ENCODE assay signal across 20 cellular contexts in the genomic region with DNA sequence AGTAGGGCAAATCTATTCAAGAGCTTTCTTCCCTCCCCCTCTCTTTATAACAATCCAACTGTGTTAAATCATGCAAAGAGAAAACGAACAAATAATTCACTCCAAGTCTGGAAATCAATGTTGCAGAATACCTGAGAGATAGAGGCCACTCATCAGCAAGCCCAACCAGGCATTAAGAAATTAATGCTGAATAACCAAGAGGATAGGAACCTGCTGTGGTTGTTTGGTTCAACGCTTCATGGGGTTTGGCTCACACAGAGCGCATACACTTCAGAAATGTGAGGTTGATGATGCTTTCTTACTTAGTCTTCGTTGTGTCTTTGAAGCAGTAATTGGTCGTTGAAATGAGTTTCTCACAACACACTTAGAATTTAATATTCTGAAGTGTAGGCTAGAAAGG.
A peak's percentile ranks its signal among the peaks of the same experiment; 100 is the strongest.
DNase-seq lines count a peak whose midpoint lies in the region; ATAC-seq and TF ChIP-seq lines count a peak whose summit lies in the region.
"Had no signal": no experiment of that assay in that cellular context is flagged by ENCODE, and none has a peak within 500 bp of the region (broad histone marks: within the 10 kb centered on the region; RNA-seq: fewer than 3 reads in every experiment).

No MANE protein-coding gene starts in this region.

- no peaks in the 10 kb centered on the region for H3K36me3 ChIP-seq in OCI-LY3 (replicated peaks; ENCODE audit: low read depth, low read length)
- H3K36me3 ChIP-seq in iPS-18a (ENCODE audit: control insufficient read depth, low read depth, low read length), result no peaks in the 10 kb centered on the region
- H3K36me3 ChIP-seq in upper lobe of right lung, result no peaks in the 10 kb centered on the region
- H3K36me3 ChIP-seq: BLaER1, SJCRH30 had no signal

- DNase-seq in HK-2 (ENCODE audit: unreplicated experiment), result peak; percentile 1
- DNase-seq in renal cortical epithelial cell (ENCODE audit: low read depth), result peak; percentile 90
- DNase-seq in stimulated activated CD4-positive, alpha-beta T cell treated with anti-CD3 and anti-CD28 coated beads, Interleukin-2, amount 100 ng/mL, for 24 hours, result no peak
- DNase-seq in upper lobe of right lung, result no peak
- no peak for DNase-seq in islet precursor cell
- DNase-seq: ACHN; CD4-positive, alpha-beta T cell; COR-L47; DMS 273 treated with DMSO at 0.1 percent for 48 hours; GOT3; Karpas-422; NCI-H1694; NCI-H2081; NCI-H524; NCI-H774; OCI-M1; SJCRH30 had no signal

- H3K27me3 ChIP-seq in OCI-LY3 (ENCODE audit: low read depth, low read length), result no peaks in the 10 kb centered on the region
- no peaks in the 10 kb centered on the region for H3K27me3 ChIP-seq in iPS-18a (ENCODE audit: control insufficient read depth, insufficient read depth, low read length)
- H3K27me3 ChIP-seq in upper lobe of right lung, result no peaks in the 10 kb centered on the region
- H3K27me3 ChIP-seq: BLaER1, SJCRH30 had no signal

- no peak overlapping the region for H3K4me3 ChIP-seq in OCI-LY3 (ENCODE audit: low read length)
- H3K4me3 ChIP-seq in iPS-18a (ENCODE audit: low read length), result peak overlapping the region; percentile 9
- H3K4me3 ChIP-seq in upper lobe of right lung, result no peak overlapping the region
- H3K4me3 ChIP-seq: BLaER1, SJCRH30 had no signal

- intact Hi-C loops in upper lobe of right lung (cut with DNase I), result no loop called here

- H3K9ac ChIP-seq in OCI-LY3 (ENCODE audit: low read length) (no peak overlapping the region), iPS-18a (ENCODE audit: low read length) (no peak overlapping the region)
- H3K9ac ChIP-seq: BLaER1 had no signal

- H3K4me2 ChIP-seq in OCI-LY3 (ENCODE audit: low read length), result no peak overlapping the region
- H3K4me2 ChIP-seq: BLaER1 had no signal

- H3K79me2 ChIP-seq in OCI-LY3 (ENCODE audit: low read length), result no peaks in the 10 kb centered on the region

- H3K9me3 ChIP-seq in OCI-LY3 (ENCODE audit: insufficient read depth, low read length), result no peaks in the 10 kb centered on the region
- H3K9me3 ChIP-seq in iPS-18a (ENCODE audit: control insufficient read depth, low read depth, low read length), result no peaks in the 10 kb centered on the region
- no peaks in the 10 kb centered on the region for H3K9me3 ChIP-seq in upper lobe of right lung
- H3K9me3 ChIP-seq: BLaER1, SJCRH30 had no signal

- no peaks in the 10 kb centered on the region for H4K20me1 ChIP-seq in OCI-LY3 (ENCODE audit: insufficient read depth, low read length)
- H4K20me1 ChIP-seq: BLaER1 had no signal

- ATAC-seq in upper lobe of right lung, result no peak

- no peak for TF ChIP-seq CTCF in OCI-LY3 (IDR thresholded peaks at IDR 0.05; ENCODE audit: low read depth, low read length)
- no peak for TF ChIP-seq CTCF in upper lobe of right lung (IDR thresholded peaks at IDR 0.05)

- H2AFZ ChIP-seq in OCI-LY3 (ENCODE audit: low read depth, low read length), result peak overlapping the region; percentile 28; the same call in 1 of the 2 replicates

- H3K27ac ChIP-seq in OCI-LY3 (ENCODE audit: low read length), result no peak overlapping the region
- no peak overlapping the region for H3K27ac ChIP-seq in iPS-18a (ENCODE audit: low read length)
- H3K27ac ChIP-seq in upper lobe of right lung, result no peak overlapping the region
- H3K27ac ChIP-seq: BLaER1, SJCRH30 had no signal

- H3K4me1 ChIP-seq in OCI-LY3 (ENCODE audit: low read length) (no peaks in the 10 kb centered on the region), iPS-18a (ENCODE audit: control insufficient read depth, low read depth, low read length) (peaks cover 10% of the 10 kb centered on the region), upper lobe of right lung (no peaks in the 10 kb centered on the region)
- H3K4me1 ChIP-seq: SJCRH30 had no signal

Comparison
In these comparisons a context has a peak if more than half of its experiments do, and no peak if none do; other contexts are left out.
1. DNase-seq: peak in HK-2 (single experiment) and renal cortical epithelial cell (single experiment); none in stimulated activated CD4-positive, alpha-beta T cell treated with anti-CD3 and anti-CD28 coated beads, Interleukin-2, amount 100 ng/mL, for 24 hours (0 of 2), upper lobe of right lung (single experiment) and islet precursor cell (single experiment).